Comparison of ENCODE assay signal across 8 cellular contexts in the genomic region with DNA sequence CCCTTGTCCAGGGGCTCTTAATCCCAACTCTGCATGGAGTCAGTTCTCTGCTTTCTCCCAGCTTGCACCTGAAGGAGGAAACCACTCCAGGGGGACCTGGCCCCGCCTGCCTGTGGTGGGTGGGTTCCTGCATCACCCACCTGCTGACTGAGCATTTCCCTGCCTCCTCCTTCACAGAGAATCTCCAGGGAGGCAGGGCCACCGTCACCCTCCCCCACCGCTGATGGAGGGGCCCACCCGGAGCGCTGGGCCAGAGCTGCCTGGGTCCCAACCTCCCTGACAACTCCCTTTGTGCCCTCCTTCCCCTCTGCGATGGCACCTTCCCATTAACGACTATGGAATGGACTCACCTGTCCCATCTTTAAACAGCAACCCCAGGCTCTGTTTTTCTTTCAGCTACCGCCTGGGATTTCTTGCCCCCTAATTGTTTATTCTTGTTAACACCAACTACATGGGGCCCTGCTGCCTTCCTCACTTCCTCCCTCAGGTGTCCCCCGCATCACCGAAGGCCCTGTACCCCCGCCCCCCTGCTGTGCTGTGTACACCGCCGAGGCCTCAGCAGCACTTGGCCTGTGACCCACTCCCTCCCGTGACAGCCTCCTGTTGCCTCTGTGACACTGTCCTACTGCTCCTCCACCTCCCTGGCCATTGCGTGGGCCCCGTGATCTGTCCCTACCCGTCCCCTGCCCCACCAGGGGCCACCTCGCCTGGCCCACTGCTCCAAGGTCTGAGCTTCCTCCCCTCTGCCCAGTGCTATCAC. TPM values are rescaled to one million over a fixed set of nuclear protein-coding genes. Genes with fewer than 3 reads are reported as not detected.
A peak's percentile ranks its signal among the peaks of the same experiment; 100 is the strongest.
DNase-seq lines count a peak whose midpoint lies in the region; TF ChIP-seq lines count a peak whose summit lies in the region.

No MANE protein-coding gene starts in this region.

- H3K27ac ChIP-seq in HL-60 (replicated peaks): no peak overlapping the region

- in situ Hi-C loops in GM13977 (cut with MboI; ENCODE audit: low pct_unique_long_range_greater_than_20kb, low sequenced_read_pairs, unreplicated experiment): no loop called here

- POLR2A ChIA-PET in BJ (lab: Charles Lee) (no interaction called here), MCF 10A (lab: Yijun Ruan, JAX) (interaction anchor here (0.7 to 2.0 kb wide), 9 partner anchors 9 to 1671 kb away, joined by 3 to 11 read pairs (median 5); partner anchors contain the start of genes AMDHD2, ATP6V0C, CCNF and CHTF18)

- H3K27me3 ChIP-seq in BJ (ENCODE audit: control insufficient read depth, insufficient read depth, low read length) (no peaks in the 10 kb centered on the region), HL-60 (ENCODE audit: insufficient read depth, poor library complexity, severe bottlenecking) (no peaks in the 10 kb centered on the region), mucosa of stomach (ENCODE audit: control insufficient read depth, insufficient read depth, low read length) (no peaks in the 10 kb centered on the region)

- no peak for TF ChIP-seq CTCF in BJ (IDR thresholded peaks at IDR 0.05; ENCODE audit: insufficient read depth, low read depth, low read length)
- TF ChIP-seq CTCF in HL-60 (IDR thresholded peaks at IDR 0.05; ENCODE audit: insufficient read depth, low read length): no peak
- TF ChIP-seq CTCF in MCF 10A (IDR thresholded peaks at IDR 0.05; ENCODE audit: unreplicated experiment): no peak
- TF ChIP-seq CTCF in GM13977 (IDR thresholded peaks at IDR 0.05; ENCODE audit: extremely low read depth, insufficient read depth, missing control alignments): no peak

- H3K9me3 ChIP-seq in mucosa of stomach (ENCODE audit: control insufficient read depth, low read length): no peaks in the 10 kb centered on the region

- no peaks in the 10 kb centered on the region for H3K9me3 Mint-ChIP-seq in MCF 10A (ENCODE audit: unreplicated experiment)

- H3K4me3 Mint-ChIP-seq in MCF 10A (ENCODE audit: unreplicated experiment): peak overlapping the region; percentile 77

- H3K4me1 Mint-ChIP-seq in MCF 10A (ENCODE audit: insufficient read depth, unreplicated experiment): peaks cover 7% of the 10 kb centered on the region

- peaks cover 13% of the 10 kb centered on the region for H3K4me1 ChIP-seq in mucosa of stomach (ENCODE audit: control insufficient read depth, insufficient read depth, low read length)

- DNase-seq in BJ (ENCODE audit: low read depth) (no peak), HL-60 (ENCODE audit: low read depth in 1 of 2, low spot score in 1 of 2) (no peak), MCF 10A (ENCODE audit: unreplicated experiment) (no peak), GM13977 (ENCODE audit: low spot score) (no peak), H4 (ENCODE audit: low spot score) (no peak), foreskin melanocyte (no peak)
- DNase-seq in activated CD4-positive, alpha-beta T cell treated with anti-CD3 and anti-CD28 coated beads, Interleukin-2, amount 50 U/mL, for 4 hours: no peak

- BruUV-seq in MCF 10A (replicated peaks; lab: Mats Ljungman, UMichigan): no TSS peak

- peak overlapping the region; percentile 66 for H3K9ac ChIP-seq in mucosa of stomach (ENCODE audit: low read length)

- H3K4me3 ChIP-seq in BJ (ENCODE audit: low read depth, low read length): peak overlapping the region; percentile 58
- H3K4me3 ChIP-seq in HL-60 (replicated peaks; ENCODE audit: insufficient read depth, low read length): peak overlapping the region; percentile 58
- peak overlapping the region; percentile 15 for H3K4me3 ChIP-seq in mucosa of stomach (ENCODE audit: low read length)

- H3K36me3 ChIP-seq in BJ (ENCODE audit: control insufficient read depth, insufficient read depth, low read length) (peaks cover 9% of the 10 kb centered on the region), mucosa of stomach (ENCODE audit: control insufficient read depth, insufficient read depth, low read length) (no peaks in the 10 kb centered on the region)

- H3K27me3 Mint-ChIP-seq in MCF 10A (ENCODE audit: insufficient read depth, unreplicated experiment): no peaks in the 10 kb centered on the region

- peak overlapping the region; percentile 82 for H3K27ac Mint-ChIP-seq in MCF 10A (ENCODE audit: low read depth, unreplicated experiment)

- peaks cover 12% of the 10 kb centered on the region for H3K36me3 Mint-ChIP-seq in MCF 10A (ENCODE audit: insufficient read depth, unreplicated experiment)

- intact Hi-C loops in MCF 10A (cut with micrococcal nuclease): no loop called here

- CTCF ChIA-PET in BJ (lab: Yijun Ruan, JAX): interaction anchor here (0.9 to 2.6 kb wide), 2 partner anchors 20 to 42 kb away, joined by 3 to 6 read pairs; no protein-coding TSS in a partner anchor
- CTCF ChIA-PET in MCF 10A (lab: Yijun Ruan, JAX): interaction anchor here (0.6 kb wide), 1 partner anchor 19 kb away, joined by 3 read pairs; no protein-coding TSS in a partner anchor

RNA-seq across cellular contexts. Expression of gene TEDC2, which starts 0.8 kb away (rescaled TPM):
- 2.2 and 3.7 TPM in 2 replicates for polyA plus RNA-seq in BJ (2011; rRNA removed)
- 2.2 and 2.7 TPM in 2 replicates for polyA minus RNA-seq in BJ (2011; rRNA and poly(A)+ RNA removed)
- total RNA-seq in MCF 10A (2022): 3.5 and 6.9 TPM in 2 replicates
- total RNA-seq in H4 (2014; rRNA removed; shearing (Covaris generic)): 13.0 and 23.2 TPM in 2 replicates

RNA-seq across cellular contexts. Expression of gene NTN3, which starts 12.0 kb away (rescaled TPM):
- polyA plus RNA-seq in BJ (2011; rRNA removed): 0.09 and 0.12 TPM in 2 replicates
- polyA minus RNA-seq in BJ (2011; rRNA and poly(A)+ RNA removed): 0.24 TPM in 1 of 2 replicates, not detected in the other
- total RNA-seq in MCF 10A (2022): not detected in 2 replicates
- total RNA-seq in H4 (2014; rRNA removed; shearing (Covaris generic)): 0.14 TPM in 1 of 2 replicates, not detected in the other

RNA-seq across cellular contexts. Expression of gene TBC1D24, which starts 15.9 kb away (rescaled TPM):
- polyA plus RNA-seq in BJ (2011; rRNA removed): 6.0 and 9.2 TPM in 2 replicates
- 12.1 and 12.5 TPM in 2 replicates for polyA minus RNA-seq in BJ (2011; rRNA and poly(A)+ RNA removed)
- total RNA-seq in MCF 10A (2022): 7.6 and 8.1 TPM in 2 replicates
- total RNA-seq in H4 (2014; rRNA removed; shearing (Covaris generic)): 5.6 and 5.9 TPM in 2 replicates

RNA-seq across cellular contexts. Expression of gene CCNF, which starts 29.8 kb away (rescaled TPM):
- 4.5 and 7.1 TPM in 2 replicates for polyA plus RNA-seq in BJ (2011; rRNA removed)
- polyA minus RNA-seq in BJ (2011; rRNA and poly(A)+ RNA removed): 19.1 and 21.0 TPM in 2 replicates
- total RNA-seq in MCF 10A (2022): 7.5 and 11.9 TPM in 2 replicates
- 26.1 and 35.8 TPM in 2 replicates for total RNA-seq in H4 (2014; rRNA removed; shearing (Covaris generic))

RNA-seq across cellular contexts. Expression of gene ATP6V0C, which starts 54.7 kb away (rescaled TPM):
- polyA plus RNA-seq in BJ (2011; rRNA removed): 15.4 and 32.9 TPM in 2 replicates
- 15.9 and 57.4 TPM in 2 replicates for polyA minus RNA-seq in BJ (2011; rRNA and poly(A)+ RNA removed)
- 173 and 198 TPM in 2 replicates for total RNA-seq in MCF 10A (2022)
- 39.7 and 40.5 TPM in 2 replicates for total RNA-seq in H4 (2014; rRNA removed; shearing (Covaris generic))
